Comparison of ENCODE assay signal across 8 cellular contexts in genomic region chr17:1485311-1485747, GRCh38. TPM values are rescaled to one million over a fixed set of nuclear protein-coding genes. Genes with fewer than 3 reads are reported as not detected.
DNase-seq lines count a peak whose midpoint lies in the region; ATAC-seq and TF ChIP-seq lines count a peak whose summit lies in the region.

No MANE protein-coding gene starts in this region.

- peak overlapping the region; percentile 38 to 85 (median 71) for H3K4me3 ChIP-seq in heart left ventricle

- H3K4me3 Mint-ChIP-seq in activated CD4-positive, alpha-beta T cell treated with anti-CD3 and anti-CD28 coated beads for 36 hours = peak overlapping the region; percentile 63
- H3K4me3 Mint-ChIP-seq in activated CD8-positive, alpha-beta T cell treated with anti-CD3 and anti-CD28 coated beads for 36 hours = peak overlapping the region; percentile 67

- no peaks in the 10 kb centered on the region for H3K9me3 Mint-ChIP-seq in activated CD4-positive, alpha-beta T cell treated with anti-CD3 and anti-CD28 coated beads for 36 hours (ENCODE audit: low read depth)
- no peaks in the 10 kb centered on the region for H3K9me3 Mint-ChIP-seq in activated CD8-positive, alpha-beta T cell treated with anti-CD3 and anti-CD28 coated beads for 36 hours

- no peaks in the 10 kb centered on the region for H3K27me3 ChIP-seq in heart left ventricle

- peaks cover 6% of the 10 kb centered on the region for H3K36me3 Mint-ChIP-seq in activated CD4-positive, alpha-beta T cell treated with anti-CD3 and anti-CD28 coated beads for 36 hours (ENCODE audit: low read depth)
- H3K36me3 Mint-ChIP-seq in activated CD8-positive, alpha-beta T cell treated with anti-CD3 and anti-CD28 coated beads for 36 hours (ENCODE audit: low read depth) = no peaks in the 10 kb centered on the region

- peak overlapping the region; percentile 72 for H3K27ac Mint-ChIP-seq in activated CD4-positive, alpha-beta T cell treated with anti-CD3 and anti-CD28 coated beads for 36 hours
- H3K27ac Mint-ChIP-seq in activated CD8-positive, alpha-beta T cell treated with anti-CD3 and anti-CD28 coated beads for 36 hours = peak overlapping the region; percentile 69

- 1 to 2% (median 1%) methylated on average over 44 to 57 of the region's 57 CpGs; no CpG with 5 or more reads in 1 of the 4 donors for WGBS in heart left ventricle, 4 donors

- H3K27me3 Mint-ChIP-seq in activated CD4-positive, alpha-beta T cell treated with anti-CD3 and anti-CD28 coated beads for 36 hours = no peaks in the 10 kb centered on the region
- H3K27me3 Mint-ChIP-seq in activated CD8-positive, alpha-beta T cell treated with anti-CD3 and anti-CD28 coated beads for 36 hours = no peaks in the 10 kb centered on the region

- peaks cover 7 to 83% (median 52%) of the 10 kb centered on the region in 12 donors for H3K4me1 ChIP-seq in heart left ventricle

- CTCF ChIA-PET in activated CD4-positive, alpha-beta T cell treated with anti-CD3 and anti-CD28 coated beads for 36 hours (lab: Charles Lee) = interaction anchor here (1.1 kb wide), 1 partner anchor 120 kb away, joined by 8 read pairs; no protein-coding TSS in a partner anchor
- CTCF ChIA-PET in activated CD8-positive, alpha-beta T cell treated with anti-CD3 and anti-CD28 coated beads for 36 hours (lab: Charles Lee) = interaction anchor here (1.0 to 1.3 kb wide), 4 partner anchors 31 to 145 kb away, joined by 3 to 6 read pairs (median 4); partner anchors contain the start of gene INPP5K

- H3K36me3 ChIP-seq in heart left ventricle = peaks cover 0 to 35% (median 34%) of the 10 kb centered on the region in 9 donors

- peak; percentile 4 for ATAC-seq in activated CD4-positive, alpha-beta T cell treated with anti-CD3 and anti-CD28 coated beads for 36 hours
- peak; percentile 7 for ATAC-seq in activated CD8-positive, alpha-beta T cell treated with anti-CD3 and anti-CD28 coated beads for 36 hours
- ATAC-seq in heart left ventricle (peak in 3 of 4 donors; percentile 0 to 3 (median 1)), sciatic nerve (no peak), GM21526 (IDR thresholded peaks at IDR 0.05; ENCODE audit: low FRiP score, unreplicated experiment) (no peak)

- peak overlapping the region; percentile 94 to 100 (median 99) for H3K27ac ChIP-seq in heart left ventricle

- H3K9me3 ChIP-seq in heart left ventricle = no peaks in the 10 kb centered on the region

- POLR2A ChIA-PET in activated CD4-positive, alpha-beta T cell treated with anti-CD3 and anti-CD28 coated beads for 36 hours (lab: Charles Lee) = no interaction called here
- POLR2A ChIA-PET in activated CD8-positive, alpha-beta T cell treated with anti-CD3 and anti-CD28 coated beads for 36 hours (lab: Charles Lee) = no interaction called here

- peak; percentile 56 for DNase-seq in activated CD4-positive, alpha-beta T cell treated with anti-CD3 and anti-CD28 coated beads for 36 hours
- DNase-seq in activated CD4-positive, alpha-beta T cell treated with anti-CD3 and anti-CD28 coated beads, Interleukin-2, amount 50 U/mL, for 4 hours = no peak
- DNase-seq in HK-2 (ENCODE audit: unreplicated experiment) (peak; percentile 62), heart left ventricle (peak; percentile 80 to 88 (median 82)), sciatic nerve (ENCODE audit: low spot score) (peak; percentile 72), NCI-H524 (lab: John Stamatoyannopoulos, UW) (no peak)
- peak; percentile 49 for DNase-seq in activated CD8-positive, alpha-beta T cell treated with anti-CD3 and anti-CD28 coated beads for 36 hours

- H3K4me1 Mint-ChIP-seq in activated CD4-positive, alpha-beta T cell treated with anti-CD3 and anti-CD28 coated beads for 36 hours = peaks cover 28% of the 10 kb centered on the region
- H3K4me1 Mint-ChIP-seq in activated CD8-positive, alpha-beta T cell treated with anti-CD3 and anti-CD28 coated beads for 36 hours (ENCODE audit: low read depth) = peaks cover 16% of the 10 kb centered on the region

- TF ChIP-seq CTCF in activated CD8-positive, alpha-beta T cell treated with anti-CD3 and anti-CD28 coated beads for 36 hours (IDR thresholded peaks at IDR 0.05) = no peak
- no peak for TF ChIP-seq CTCF in heart left ventricle (IDR thresholded peaks at IDR 0.05)

- TF ChIP-seq POLR2A in heart left ventricle (IDR thresholded peaks at IDR 0.05) = peak in 1 of 2 donors; percentile 12

- intact Hi-C loops in activated CD4-positive, alpha-beta T cell treated with anti-CD3 and anti-CD28 coated beads for 36 hours (cut with DNase I, micrococcal nuclease) = loop anchor here in 1 of 2 experiments (1.0 kb wide), 1 partner anchor 22 kb away; no protein-coding TSS in a partner anchor
- intact Hi-C loops in activated CD8-positive, alpha-beta T cell treated with anti-CD3 and anti-CD28 coated beads for 36 hours (cut with micrococcal nuclease) = no loop called here
- intact Hi-C loops in heart left ventricle (cut with DNase I) (loop anchor here in 2 of 10 donors (10.0 kb wide), 1 partner anchor 159 kb away; the partner anchor contains the start of genes RILP (in 2 of the 2) and SCARF1 (in 2 of the 2)), sciatic nerve (cut with DNase I) (no loop called here)

RNA-seq across cellular contexts. Expression of gene MYO1C, which starts 7.2 kb away (rescaled TPM):
- 10 to 100 TPM; 21.7 to 24.1 TPM for total RNA-seq in activated CD4-positive, alpha-beta T cell treated with anti-CD3 and anti-CD28 coated beads for 36 hours
- total RNA-seq in activated CD8-positive, alpha-beta T cell treated with anti-CD3 and anti-CD28 coated beads for 36 hours = 10 to 100 TPM; 12.6 to 16.8 TPM
- total RNA-seq in heart left ventricle = 100 to 1,000 TPM; 127 to 259 (median 174) TPM
- polyA plus RNA-seq in heart left ventricle = 100 to 1,000 TPM in 1 of 2 donors, 10 to 100 TPM in 1; 89.6 to 188 TPM
- 326 TPM for total RNA-seq in sciatic nerve

RNA-seq across cellular contexts. Expression of gene CRK, which starts 29.3 kb away (rescaled TPM):
- 10 to 100 TPM; 10.1 to 11.6 TPM for total RNA-seq in activated CD4-positive, alpha-beta T cell treated with anti-CD3 and anti-CD28 coated beads for 36 hours
- total RNA-seq in activated CD8-positive, alpha-beta T cell treated with anti-CD3 and anti-CD28 coated beads for 36 hours = 10 to 100 TPM; 12.1 to 12.9 TPM
- total RNA-seq in heart left ventricle (10 to 100 TPM; 28.8 to 47.0 (median 42.2) TPM), sciatic nerve (59.6 TPM)
- 10 to 100 TPM; 17.0 to 49.0 TPM for polyA plus RNA-seq in heart left ventricle

RNA-seq across cellular contexts. Expression of gene INPP5K, which starts 31.1 kb away (rescaled TPM):
- 10 to 100 TPM; 18.5 to 27.3 TPM for total RNA-seq in activated CD4-positive, alpha-beta T cell treated with anti-CD3 and anti-CD28 coated beads for 36 hours
- 10 to 100 TPM; 16.5 to 16.7 TPM for total RNA-seq in activated CD8-positive, alpha-beta T cell treated with anti-CD3 and anti-CD28 coated beads for 36 hours
- 100 to 1,000 TPM in 1 of 9 donors, 10 to 100 TPM in 8; 28.4 to 128 (median 33.4) TPM for total RNA-seq in heart left ventricle
- 10 to 100 TPM; 21.9 to 68.4 TPM for polyA plus RNA-seq in heart left ventricle
- total RNA-seq in sciatic nerve = 46.5 TPM

Comparison
In these comparisons a context has a peak if more than half of its experiments do, and no peak if none do; other contexts are left out.
1. DNase-seq: peak in activated CD4-positive, alpha-beta T cell treated with anti-CD3 and anti-CD28 coated beads for 36 hours (single experiment), HK-2 (single experiment), activated CD8-positive, alpha-beta T cell treated with anti-CD3 and anti-CD28 coated beads for 36 hours (single experiment), heart left ventricle (5 of 5) and sciatic nerve (single experiment); none in activated CD4-positive, alpha-beta T cell treated with anti-CD3 and anti-CD28 coated beads, Interleukin-2, amount 50 U/mL, for 4 hours (0 of 2) and NCI-H524 (0 of 2).
2. ATAC-seq: peak in activated CD4-positive, alpha-beta T cell treated with anti-CD3 and anti-CD28 coated beads for 36 hours (single experiment), activated CD8-positive, alpha-beta T cell treated with anti-CD3 and anti-CD28 coated beads for 36 hours (single experiment) and heart left ventricle (3 of 4); none in sciatic nerve (single experiment) and GM21526 (single experiment).
3. RNA of gene MYO1C, which starts 7.2 kb away (total RNA-seq): 326 TPM in sciatic nerve (single experiment) and 127 to 259 TPM in heart left ventricle; 21.7 to 24.1 TPM in activated CD4-positive, alpha-beta T cell treated with anti-CD3 and anti-CD28 coated beads for 36 hours and 12.6 to 16.8 TPM in activated CD8-positive, alpha-beta T cell treated with anti-CD3 and anti-CD28 coated beads for 36 hours; every median in the first group is over 4 times any median in the second.